Comparison of ENCODE assay signal across 15 cellular contexts in genomic region chr1:219699870-219700269, GRCh38.
A peak's percentile ranks its signal among the peaks of the same experiment; 100 is the strongest.
DNase-seq lines count a peak whose midpoint lies in the region; ATAC-seq and TF ChIP-seq lines count a peak whose summit lies in the region.
"Had no signal": no experiment of that assay in that cellular context is flagged by ENCODE, and none has a peak within 500 bp of the region (broad histone marks: within the 10 kb centered on the region; RNA-seq: fewer than 3 reads in every experiment).

No MANE protein-coding gene starts in this region.

- POLR2A ChIA-PET in AG04450 (lab: Yijun Ruan, JAX), result no interaction called here

- H3K4me3 ChIP-seq in AG04450 (ENCODE audit: low read depth, low read length), result no peak overlapping the region
- H3K4me3 ChIP-seq in astrocyte of the cerebellum (ENCODE audit: low read depth, low read length), result no peak overlapping the region
- H3K4me3 ChIP-seq in kidney epithelial cell (ENCODE audit: low read depth, low read length), result no peak overlapping the region
- H3K4me3 ChIP-seq in uterus, result no peak overlapping the region

- no peak for ATAC-seq in HG03432 (IDR thresholded peaks at IDR 0.05; ENCODE audit: unreplicated experiment)
- ATAC-seq: activated naive CD4-positive, alpha-beta T cell treated with anti-CD3 and anti-CD28 coated beads, Interleukin-2, amount 50 U/mL, for 72 hours had no signal

- H3K4me1 ChIP-seq in uterus, result no peaks in the 10 kb centered on the region

- CTCF ChIA-PET in AG04450 (lab: Charles Lee), result no interaction called here

- H3K27me3 ChIP-seq in AG04450 (ENCODE audit: control insufficient read depth, insufficient read depth, low read length) (no peaks in the 10 kb centered on the region), kidney epithelial cell (ENCODE audit: control insufficient read depth, insufficient read depth, low read length) (no peaks in the 10 kb centered on the region), uterus (no peaks in the 10 kb centered on the region)

- H3K36me3 ChIP-seq in kidney epithelial cell (ENCODE audit: control insufficient read depth, insufficient read depth, low read length), result no peaks in the 10 kb centered on the region
- H3K36me3 ChIP-seq in uterus, result no peaks in the 10 kb centered on the region

- no peak overlapping the region for H3K27ac ChIP-seq in AG04450 (ENCODE audit: low read depth, low read length)
- no peak overlapping the region for H3K27ac ChIP-seq in uterus

- intact Hi-C loops in uterus (cut with DNase I; ENCODE audit: low total_unique reads), result no loop called here

- no peaks in the 10 kb centered on the region for H3K9me3 ChIP-seq in AG04450 (ENCODE audit: control insufficient read depth, insufficient read depth, low read length)
- H3K9me3 ChIP-seq in uterus, result no peaks in the 10 kb centered on the region

- peak; percentile 10 for DNase-seq in AG04450 (ENCODE audit: low read depth, low spot score)
- DNase-seq in HT1080 (ENCODE audit: low read depth), result peak; percentile 89
- DNase-seq in astrocyte of the cerebellum (ENCODE audit: low read depth), result peak; percentile 75
- DNase-seq in kidney epithelial cell (ENCODE audit: low read depth), result peak; percentile 44
- DNase-seq in T-helper 9 cell, result no peak
- DNase-seq in uterus, result no peak
- DNase-seq in DMS53 (lab: John Stamatoyannopoulos, UW), result no peak
- DNase-seq: activated CD4-positive, alpha-beta T cell treated with anti-CD3 and anti-CD28 coated beads, Interleukin-2, amount 10 ng/mL, durations not matched to agents 7 days and 5 days; glutamatergic neuron; KG1; NCI-H2171 treated with DMSO at 0.1 percent for 48 hours; SHP77 treated with DMSO at 0.1 percent for 48 hours; stimulated activated CD4-positive, alpha-beta T cell treated with anti-CD3 and anti-CD28 coated beads, Interleukin-12 subunit alpha, Interleukin-12 subunit beta, amount 100 ng/mL, for 4 hours had no signal

- TF ChIP-seq CTCF in AG04450 (IDR thresholded peaks at IDR 0.05; ENCODE audit: low read depth, low read length) (no peak), astrocyte of the cerebellum (IDR thresholded peaks at IDR 0.05; ENCODE audit: low read depth, low read length, missing control alignments) (no peak), kidney epithelial cell (IDR thresholded peaks at IDR 0.05; ENCODE audit: insufficient read depth, low read length, poor library complexity, severe bottlenecking) (no peak), uterus (IDR thresholded peaks at IDR 0.05) (no peak)

- no peak for TF ChIP-seq POLR2A in uterus (IDR thresholded peaks at IDR 0.05)

- in situ Hi-C loops in astrocyte of the cerebellum (cut with HindIII; ENCODE audit: low sequenced_read_pairs), result no loop called here

Comparison
In these comparisons a context has a peak if more than half of its experiments do, and no peak if none do; other contexts are left out.
1. DNase-seq: peak in AG04450 (single experiment), HT1080 (single experiment), astrocyte of the cerebellum (single experiment) and kidney epithelial cell (single experiment); none in T-helper 9 cell (single experiment), uterus (0 of 2) and DMS53 (single experiment).